14 cellular contexts compared by ENCODE assay signal in the genomic region with DNA sequence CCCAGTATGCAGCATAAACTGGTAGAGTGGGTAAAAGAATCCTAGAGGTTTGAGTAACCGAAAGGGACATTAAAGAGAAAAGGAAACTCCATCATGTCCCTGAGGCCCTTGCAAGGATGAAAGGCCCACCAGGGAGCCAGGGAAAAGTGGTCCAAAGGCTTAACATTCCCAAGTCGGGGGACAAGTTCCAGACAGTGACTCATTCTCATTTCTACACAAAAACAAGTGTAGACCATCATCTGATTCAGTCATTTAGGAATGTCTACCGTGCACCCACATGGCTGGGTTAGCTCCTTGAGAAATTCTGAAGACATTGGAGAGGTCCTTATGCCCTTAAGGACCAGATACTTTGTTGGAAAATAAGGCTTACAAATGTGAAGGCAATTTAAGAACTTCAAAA. TPM values are rescaled to one million over a fixed set of nuclear protein-coding genes. Genes with fewer than 3 reads are reported as not detected.
DNase-seq lines count a peak whose midpoint lies in the region; ATAC-seq, FAIRE-seq and TF ChIP-seq lines count a peak whose summit lies in the region.
"Had no signal": no experiment of that assay in that cellular context is flagged by ENCODE, and none has a peak within 500 bp of the region (broad histone marks: within the 10 kb centered on the region; RNA-seq: fewer than 3 reads in every experiment).

No MANE protein-coding gene starts in this region.

- H3K36me3 ChIP-seq in MG63 (no peaks in the 10 kb centered on the region), endothelial cell of umbilical vein (ENCODE audit: control insufficient read depth in 2 of 2, extremely low read depth in 1 of 2, insufficient read depth in 2 of 2, low read length in 2 of 2) (no peaks in the 10 kb centered on the region), lower lobe of right lung (no peaks in the 10 kb centered on the region)
- H3K36me3 ChIP-seq: esophagus squamous epithelium had no signal

- no peak overlapping the region for H3K9ac ChIP-seq in endothelial cell of umbilical vein (replicated peaks; ENCODE audit: extremely low read depth, insufficient read depth, low read length)

- no peaks in the 10 kb centered on the region for H3K27me3 ChIP-seq in MG63
- H3K27me3 ChIP-seq in endothelial cell of umbilical vein (ENCODE audit: control insufficient read depth in 2 of 2, insufficient read depth in 2 of 2, low read length in 2 of 2), result no peaks in the 10 kb centered on the region
- no peaks in the 10 kb centered on the region for H3K27me3 ChIP-seq in lower lobe of right lung (ENCODE audit: low read depth)

- H3K36me3 Mint-ChIP-seq in activated naive CD4-positive, alpha-beta T cell treated with anti-CD3 and anti-CD28 coated beads, Interleukin-2, amount 50 U/mL, for 72 hours, result no peaks in the 10 kb centered on the region

- ATAC-seq in lower lobe of right lung, result peak; percentile 65 to 78
- no peak for ATAC-seq in activated naive CD4-positive, alpha-beta T cell treated with anti-CD3 and anti-CD28 coated beads, Interleukin-2, amount 50 U/mL, for 72 hours
- no peak for ATAC-seq in left colon
- no peak for ATAC-seq in HG03460 (IDR thresholded peaks at IDR 0.05; ENCODE audit: unreplicated experiment)

- intact Hi-C loops in endothelial cell of umbilical vein (cut with micrococcal nuclease) (loop anchor here (1.0 kb wide), 1 partner anchor 111 kb away; no protein-coding TSS in a partner anchor), lower lobe of right lung (cut with DNase I) (no loop called here), left colon (cut with DNase I, micrococcal nuclease) (no loop called here)

- no peak overlapping the region for H3K27ac Mint-ChIP-seq in activated naive CD4-positive, alpha-beta T cell treated with anti-CD3 and anti-CD28 coated beads, Interleukin-2, amount 50 U/mL, for 72 hours
- H3K27ac Mint-ChIP-seq: activated B cell treated with CpG ODN at 0.5 μM for 24 hours had no signal

- peak; percentile 87 for DNase-seq in AG04449 (ENCODE audit: low read depth, low spot score)
- peak; percentile 70 for DNase-seq in MG63
- DNase-seq in endothelial cell of umbilical vein (ENCODE audit: low read depth, low spot score), result peak; percentile 68
- no peak for DNase-seq in lower lobe of right lung
- DNase-seq in NCI-H1105 treated with DMSO at 0.1 percent for 48 hours (lab: John Stamatoyannopoulos, UW), result no peak
- DNase-seq in activated naive CD4-positive, alpha-beta T cell treated with anti-CD3 and anti-CD28 coated beads, Interleukin-2, amount 50 U/mL, for 72 hours (ENCODE audit: low spot score in 2 of 2), result no peak
- DNase-seq in left colon, result no peak
- DNase-seq: activated B cell treated with CpG ODN at 0.5 μM for 24 hours; activated naive CD4-positive, alpha-beta T cell; AML-193; esophagus squamous epithelium; PC-9; stimulated activated CD4-positive, alpha-beta T cell treated with anti-CD3 and anti-CD28 coated beads, Interleukin-4, amount 100 ng/mL, for 24 hours had no signal

- dilution Hi-C loops in endothelial cell of umbilical vein (cut with MboI; ENCODE audit: extremely low pct_ligation_motif_present, low sequenced_read_pairs), result no loop called here

- no peaks in the 10 kb centered on the region for H4K20me1 ChIP-seq in endothelial cell of umbilical vein (replicated peaks; ENCODE audit: control insufficient read depth, extremely low read depth, insufficient read depth, low read length)

- CTCF ChIA-PET in AG04449 (lab: Yijun Ruan, JAX) (no interaction called here), endothelial cell of umbilical vein (lab: Charles Lee) (interaction anchor here (1.4 kb wide), 1 partner anchor 9 kb away, joined by 4 read pairs; no protein-coding TSS in a partner anchor)

- peak overlapping the region; percentile 57 for H3K27ac ChIP-seq in endothelial cell of umbilical vein (ENCODE audit: insufficient read depth, low read depth, low read length)
- H3K27ac ChIP-seq in lower lobe of right lung, result no peak overlapping the region
- H3K27ac ChIP-seq: esophagus squamous epithelium, PC-9 had no signal

- TF ChIP-seq POLR2A in endothelial cell of umbilical vein (IDR thresholded peaks at IDR 0.05; ENCODE audit: low read depth, low read length), result no peak

- H3K79me2 ChIP-seq in endothelial cell of umbilical vein (ENCODE audit: control insufficient read depth, insufficient read depth, low read length), result peaks cover 3% of the 10 kb centered on the region

- no peaks in the 10 kb centered on the region for H3K9me3 Mint-ChIP-seq in activated naive CD4-positive, alpha-beta T cell treated with anti-CD3 and anti-CD28 coated beads, Interleukin-2, amount 50 U/mL, for 72 hours

- BruUV-seq in endothelial cell of umbilical vein (replicated peaks; lab: Mats Ljungman, UMichigan), result no TSS peak

- TF ChIP-seq CTCF in AG04449 (IDR thresholded peaks at IDR 0.05; ENCODE audit: insufficient read depth, low read length, missing control alignments) (no peak), endothelial cell of umbilical vein (IDR thresholded peaks at IDR 0.05; ENCODE audit: extremely low read depth in 1 of 2, insufficient read depth in 1 of 2, low read depth in 1 of 2, low read length in 2 of 2) (no peak), lower lobe of right lung (IDR thresholded peaks at IDR 0.05) (no peak)

- H3K4me2 ChIP-seq in endothelial cell of umbilical vein (ENCODE audit: insufficient read depth, low read length), result no peak overlapping the region
- H3K4me2 ChIP-seq: PC-9 had no signal

- H3K4me1 ChIP-seq in endothelial cell of umbilical vein (ENCODE audit: control insufficient read depth, extremely low read depth, insufficient read depth, low read length) (peaks cover 26% of the 10 kb centered on the region), lower lobe of right lung (no peaks in the 10 kb centered on the region)

- H3K4me3 ChIP-seq in AG04449 (ENCODE audit: low read depth, low read length) (no peak overlapping the region), MG63 (no peak overlapping the region), endothelial cell of umbilical vein (replicated peaks in 1 of 3; ENCODE audit: insufficient read depth in 1 of 3, low read depth in 1 of 3, low read length in 3 of 3) (no peak overlapping the region), lower lobe of right lung (no peak overlapping the region)
- H3K4me3 ChIP-seq: esophagus squamous epithelium, PC-9 had no signal

- FAIRE-seq in endothelial cell of umbilical vein (lab: Jason Lieb, UNC), result peak; percentile 67

- POLR2A ChIA-PET in AG04449 (lab: Yijun Ruan, JAX), result interaction anchor here (0.7 kb wide), 1 partner anchor 26 kb away, joined by 3 read pairs; no protein-coding TSS in a partner anchor
- POLR2A ChIA-PET in endothelial cell of umbilical vein (lab: Charles Lee), result no interaction called here

- no peaks in the 10 kb centered on the region for H3K9me1 ChIP-seq in endothelial cell of umbilical vein (replicated peaks; ENCODE audit: control insufficient read depth, extremely low read depth, insufficient read depth, low read length)

- peak overlapping the region; percentile 7 for H2AFZ ChIP-seq in endothelial cell of umbilical vein (ENCODE audit: low read depth, low read length)
- H2AFZ ChIP-seq: PC-9 had no signal

- H3K9me3 ChIP-seq in MG63, result no peaks in the 10 kb centered on the region
- H3K9me3 ChIP-seq in endothelial cell of umbilical vein (replicated peaks; ENCODE audit: control insufficient read depth, insufficient read depth, low read length), result no peaks in the 10 kb centered on the region
- H3K9me3 ChIP-seq in lower lobe of right lung, result no peaks in the 10 kb centered on the region
- H3K9me3 ChIP-seq: esophagus squamous epithelium had no signal

TF ChIP-seq in endothelial cell of umbilical vein, 7 proteins besides CTCF, POLR2A, EP300 and RAD21:
- TF ChIP-seq POLR2AphosphoS5 (IDR thresholded peaks at IDR 0.05; ENCODE audit: insufficient read depth, low read depth, low read length) (peak; percentile 29), MAX (IDR thresholded peaks at IDR 0.05; ENCODE audit: insufficient read depth, insufficient read length) (no peak), FOS (IDR thresholded peaks at IDR 0.05; ENCODE audit: borderline replicate concordance, insufficient read depth, low read length) (peak; percentile 83), EZH2 (IDR thresholded peaks at IDR 0.05; ENCODE audit: borderline replicate concordance, low read depth, low read length, severe bottlenecking) (no peak), JUN (IDR thresholded peaks at IDR 0.05; ENCODE audit: borderline replicate concordance, insufficient read depth, insufficient read length, low read depth) (peak; percentile 62)

RNA-seq across cellular contexts. Expression of gene NOX4, which starts 4.8 kb away (rescaled TPM):
- not detected in 2 replicates for total RNA-seq in MG63 (2014; rRNA removed; shearing (Covaris generic); ENCODE audit: low replicate concordance)
- total RNA-seq in endothelial cell of umbilical vein (34.0 and 47.7 TPM in 2 replicates), lower lobe of right lung (4.3 TPM), left colon (under 1 TPM; 0.17 to 0.46 TPM)
- polyA plus RNA-seq in endothelial cell of umbilical vein, result 20.5 and 21.2 TPM in 2 replicates
- polyA plus RNA-seq in endothelial cell of umbilical vein (2011; cell fraction: cytosol; rRNA removed), result 16.6 and 17.5 TPM in 2 replicates
- 32.8 and 35.9 TPM in 2 replicates for polyA plus RNA-seq in endothelial cell of umbilical vein (2011; cell fraction: nucleus; rRNA removed)
- 33.0 and 40.9 TPM in 2 replicates for polyA plus RNA-seq in endothelial cell of umbilical vein (2012)
- 54.0 and 56.8 TPM in 2 replicates for polyA minus RNA-seq in endothelial cell of umbilical vein
- polyA minus RNA-seq in endothelial cell of umbilical vein (2011; cell fraction: cytosol; rRNA and poly(A)+ RNA removed), result not detected
- polyA minus RNA-seq in endothelial cell of umbilical vein (2011; cell fraction: nucleus; rRNA and poly(A)+ RNA removed), result 114 and 123 TPM in 2 replicates
- not detected for total RNA-seq in activated naive CD4-positive, alpha-beta T cell treated with anti-CD3 and anti-CD28 coated beads, Interleukin-2, amount 50 U/mL, for 72 hours
- total RNA-seq: activated B cell treated with CpG ODN at 0.5 μM for 24 hours, PC-9 had no signal

Comparison
In these comparisons a context has a peak if more than half of its experiments do, and no peak if none do; other contexts are left out.
1. DNase-seq: peak in AG04449 (single experiment), MG63 (single experiment) and endothelial cell of umbilical vein (single experiment); none in lower lobe of right lung (single experiment), NCI-H1105 treated with DMSO at 0.1 percent for 48 hours (single experiment), activated naive CD4-positive, alpha-beta T cell treated with anti-CD3 and anti-CD28 coated beads, Interleukin-2, amount 50 U/mL, for 72 hours (0 of 2) and left colon (0 of 2).
2. ATAC-seq: peak in lower lobe of right lung (2 of 2); none in activated naive CD4-positive, alpha-beta T cell treated with anti-CD3 and anti-CD28 coated beads, Interleukin-2, amount 50 U/mL, for 72 hours (0 of 2), left colon (single experiment) and HG03460 (single experiment).